In genomic region chr3:52149021-52149420, GRCh38 we compare ENCODE assay signal across 2 cellular contexts.
A peak's percentile ranks its signal among the peaks of the same experiment; 100 is the strongest.
TF ChIP-seq lines count a peak whose summit lies in the region.

No MANE protein-coding gene starts in this region.

TF ChIP-seq in HepG2, 621 proteins besides CTCF, POLR2A, EP300 and RAD21:
- TF ChIP-seq ISX (CRISPR knock-in tag; conservative IDR thresholded peaks at IDR 0.05) = no peak
- TF ChIP-seq ZNF629 (CRISPR knock-in tag; conservative IDR thresholded peaks at IDR 0.05) = peak; percentile 55
- no peak for TF ChIP-seq PBX3 (CRISPR knock-in tag; IDR thresholded peaks at IDR 0.05; ENCODE audit: borderline replicate concordance)

TF ChIP-seq in IMR-90, 13 proteins besides CTCF, POLR2A, EP300 and RAD21:
- TF ChIP-seq MAZ (IDR thresholded peaks at IDR 0.05; ENCODE audit: borderline replicate concordance, low read depth, low read length) (no peak), MAFK (IDR thresholded peaks at IDR 0.05; ENCODE audit: low read depth, low read length) (no peak), SMC3 (IDR thresholded peaks at IDR 0.05; ENCODE audit: low read depth, low read length) (no peak), RCOR1 (IDR thresholded peaks at IDR 0.05; ENCODE audit: insufficient replicate concordance, low read length) (no peak), CHD1 (IDR thresholded peaks at IDR 0.05; ENCODE audit: low read depth, low read length) (no peak), MXI1 (IDR thresholded peaks at IDR 0.05; ENCODE audit: borderline replicate concordance, low read depth, low read length) (no peak), CEBPB (IDR thresholded peaks at IDR 0.05; ENCODE audit: low read depth, low read length) (no peak), USF2 (IDR thresholded peaks at IDR 0.05; ENCODE audit: low read depth, low read length) (no peak)
TF ChIP-seq in IMR-90: peak in this region for 0.
